ENCODE assay signal across 13 cellular contexts in genomic region chr1:211516097-211516762, GRCh38. TPM values are rescaled to one million over a fixed set of nuclear protein-coding genes. Genes with fewer than 3 reads are reported as not detected.
DNase-seq lines count a peak whose midpoint lies in the region; ATAC-seq and TF ChIP-seq lines count a peak whose summit lies in the region.
"Not testable (repeated sequence)": the region's sequence is repeated elsewhere in the genome, so short reads cannot be mapped to it uniquely, and the experiment has no call there.
"Had no signal": no experiment of that assay in that cellular context is flagged by ENCODE, and none has a peak within 500 bp of the region (broad histone marks: within the 10 kb centered on the region; RNA-seq: fewer than 3 reads in every experiment).

No MANE protein-coding gene starts in this region.

- H2BK15ac ChIP-seq in mesenchymal stem cell (ENCODE audit: low read depth, poor library complexity, severe bottlenecking) = not testable (repeated sequence)

- H3K36me3 ChIP-seq in esophagus (ENCODE audit: control insufficient read depth in 2 of 2, insufficient read depth in 2 of 2, low read length in 1 of 2); mesenchymal stem cell (ENCODE audit: control insufficient read depth in 1 of 2, insufficient read depth in 2 of 2, low read depth in 1 of 2, low read length in 2 of 2); parathyroid adenoma (ENCODE audit: control insufficient read depth, insufficient read depth, low read length); vagina: not testable (repeated sequence)

- not testable (repeated sequence) for ATAC-seq in CD4-positive, alpha-beta T cell (ENCODE audit: poor library complexity); activated naive CD8-positive, alpha-beta T cell treated with anti-CD3 and anti-CD28 coated beads, Interleukin-2, amount 50 U/mL, for 24 hours

- TF ChIP-seq CTCF in CD4-positive, alpha-beta T cell (IDR thresholded peaks at IDR 0.05); RWPE1 (conservative IDR thresholded peaks at IDR 0.05; ENCODE audit: low read depth); parathyroid adenoma (IDR thresholded peaks at IDR 0.05); vagina (IDR thresholded peaks at IDR 0.05): not testable (repeated sequence)

- TF ChIP-seq POLR2A in vagina (IDR thresholded peaks at IDR 0.05) = not testable (repeated sequence)

- intact Hi-C loops in CD4-positive, alpha-beta T cell (cut with DNase I, micrococcal nuclease) = loop anchor here (5.0 to 10.0 kb wide), 4 partner anchors 61 to 1111 kb away; partner anchors contain the start of gene SLC30A1 (in 1 of the 2)
- intact Hi-C loops in vagina (cut with DNase I) = loop anchor here (10.0 kb wide), 1 partner anchor 139 kb away; no protein-coding TSS in a partner anchor

- not testable (repeated sequence) for H3K36me3 Mint-ChIP-seq in CD4-positive, alpha-beta T cell (ENCODE audit: low read depth); IgD-negative memory B cell; activated naive CD8-positive, alpha-beta T cell treated with anti-CD3 and anti-CD28 coated beads, Interleukin-2, amount 50 U/mL, for 24 hours (ENCODE audit: low read depth)

- H3K4ac ChIP-seq in mesenchymal stem cell (ENCODE audit: low read depth in 1 of 2, low read length in 2 of 2) = not testable (repeated sequence)

- H3K9ac ChIP-seq in mesenchymal stem cell (ENCODE audit: low read length) = peak overlapping the region; percentile 85
- H3K9ac ChIP-seq in parathyroid adenoma = not testable (repeated sequence)

- not testable (repeated sequence) for H4K91ac ChIP-seq in mesenchymal stem cell (ENCODE audit: low read length)

- WGBS in esophagus, 2 donors = 90 to 95% methylated on average over 21 of the region's 21 CpGs
- 97% methylated on average over 20 of the region's 21 CpGs for WGBS in mesenchymal stem cell

- not testable (repeated sequence) for H2BK5ac ChIP-seq in mesenchymal stem cell (ENCODE audit: low read depth, low read length, poor library complexity, severe bottlenecking)

- not testable (repeated sequence) for H3K27ac ChIP-seq in CD4-positive, alpha-beta T cell (ENCODE audit: low read depth, low read length); mesenchymal stem cell (ENCODE audit: low read length, poor library complexity, severe bottlenecking); parathyroid adenoma
- H3K27ac ChIP-seq in RWPE1 (peak overlapping the region; percentile 82), esophagus (ENCODE audit: low read depth in 2 of 2, low read length in 1 of 2) (peak overlapping the region; percentile 6 to 54), vagina (peak overlapping the region; percentile 79)

- not testable (repeated sequence) for H3K4me3 ChIP-seq in esophagus (ENCODE audit: low read depth in 1 of 2, low read length in 2 of 2)
- H3K4me3 ChIP-seq in mesenchymal stem cell (ENCODE audit: insufficient read depth in 1 of 2, low read depth in 1 of 2, low read length in 2 of 2) (peak overlapping the region in 1 of 2 experiments; percentile 72), parathyroid adenoma (ENCODE audit: low read depth, low read length) (peak overlapping the region; percentile 39), vagina (peak overlapping the region in 1 of 2 donors; percentile 33)

- H3K9me3 ChIP-seq in CD4-positive, alpha-beta T cell (ENCODE audit: control insufficient read depth, low read length); esophagus (ENCODE audit: control insufficient read depth in 2 of 2, insufficient read depth in 1 of 2, low read depth in 1 of 2, low read length in 1 of 2); mesenchymal stem cell (ENCODE audit: control insufficient read depth, low read length); parathyroid adenoma (ENCODE audit: control insufficient read depth, low read length); vagina: not testable (repeated sequence)

- not testable (repeated sequence) for DNase-seq in CD4-positive, alpha-beta T cell; RWPE1 (ENCODE audit: low spot score); activated naive CD8-positive, alpha-beta T cell treated with anti-CD3 and anti-CD28 coated beads, Interleukin-2, amount 50 U/mL, for 24 hours; mesenchymal stem cell; vagina (ENCODE audit: extremely low spot score in 2 of 2)

- peak overlapping the region; percentile 58 for H3K4me3 Mint-ChIP-seq in CD4-positive, alpha-beta T cell
- H3K4me3 Mint-ChIP-seq in IgD-negative memory B cell = peak overlapping the region in 3 of 4 donors; percentile 62 to 74 (median 65)
- peak overlapping the region; percentile 40 for H3K4me3 Mint-ChIP-seq in activated naive CD8-positive, alpha-beta T cell treated with anti-CD3 and anti-CD28 coated beads, Interleukin-2, amount 50 U/mL, for 24 hours

- H3K4me1 Mint-ChIP-seq in CD4-positive, alpha-beta T cell (ENCODE audit: low read depth) = peaks cover 22% of the 10 kb centered on the region
- H3K4me1 Mint-ChIP-seq in IgD-negative memory B cell = peaks cover 15 to 31% (median 29%) of the 10 kb centered on the region in 3 donors
- peaks cover 27% of the 10 kb centered on the region for H3K4me1 Mint-ChIP-seq in activated naive CD8-positive, alpha-beta T cell treated with anti-CD3 and anti-CD28 coated beads, Interleukin-2, amount 50 U/mL, for 24 hours

- H3K18ac ChIP-seq in mesenchymal stem cell (ENCODE audit: low read depth in 1 of 2, low read length in 2 of 2) = not testable (repeated sequence)

- H3K4me2 ChIP-seq in mesenchymal stem cell (ENCODE audit: low read length, poor library complexity, severe bottlenecking); parathyroid adenoma (ENCODE audit: low read length): not testable (repeated sequence)

- CTCF ChIA-PET in CD4-positive, alpha-beta T cell (lab: Charles Lee) = interaction anchor here (1.9 kb wide), 1 partner anchor 139 kb away, joined by 6 read pairs; no protein-coding TSS in a partner anchor
- CTCF ChIA-PET in RWPE1 (lab: Yijun Ruan, JAX) = interaction anchor here (1.2 kb wide), 1 partner anchor 64 kb away, joined by 4 read pairs; no protein-coding TSS in a partner anchor

- H3K79me1 ChIP-seq in mesenchymal stem cell (replicated peaks; ENCODE audit: low read length, poor library complexity, severe bottlenecking) = not testable (repeated sequence)

- H3K79me2 ChIP-seq in parathyroid adenoma = not testable (repeated sequence)

- not testable (repeated sequence) for H2BK120ac ChIP-seq in mesenchymal stem cell (ENCODE audit: low read depth, low read length)

- not testable (repeated sequence) for H2AFZ ChIP-seq in mesenchymal stem cell (ENCODE audit: low read depth, low read length)
- peak overlapping the region; percentile 81 for H2AFZ ChIP-seq in parathyroid adenoma

- not testable (repeated sequence) for H3K14ac ChIP-seq in mesenchymal stem cell (ENCODE audit: low read length in 2 of 2)

- not testable (repeated sequence) for H3K9me3 Mint-ChIP-seq in CD4-positive, alpha-beta T cell; IgD-negative memory B cell; activated naive CD8-positive, alpha-beta T cell treated with anti-CD3 and anti-CD28 coated beads, Interleukin-2, amount 50 U/mL, for 24 hours

- H3K27ac Mint-ChIP-seq in CD4-positive, alpha-beta T cell; IgD-negative memory B cell; activated naive CD8-positive, alpha-beta T cell treated with anti-CD3 and anti-CD28 coated beads, Interleukin-2, amount 50 U/mL, for 24 hours: not testable (repeated sequence)

- not testable (repeated sequence) for H3K27me3 ChIP-seq in CD4-positive, alpha-beta T cell (ENCODE audit: control insufficient read depth, insufficient read depth, low read length); esophagus (ENCODE audit: control insufficient read depth in 1 of 2, insufficient read depth in 2 of 2, low read length in 2 of 2); parathyroid adenoma (ENCODE audit: control insufficient read depth, insufficient read depth, low read length); vagina
- H3K27me3 ChIP-seq in mesenchymal stem cell (ENCODE audit: control insufficient read depth in 1 of 2, insufficient read depth in 1 of 2, low read length in 2 of 2) = peaks cover 8 to 20% of the 10 kb centered on the region in 2 experiments

- POLR2A ChIA-PET in CD4-positive, alpha-beta T cell (lab: Charles Lee); RWPE1 (lab: Yijun Ruan, JAX; ENCODE audit: low non-redundant PET): not testable (repeated sequence)

- not testable (repeated sequence) for H3K4me1 ChIP-seq in esophagus (ENCODE audit: control insufficient read depth in 2 of 2, insufficient read depth in 2 of 2, low read length in 1 of 2); parathyroid adenoma
- H3K4me1 ChIP-seq in mesenchymal stem cell (ENCODE audit: control insufficient read depth, insufficient read depth, low read depth, low read length) (peaks cover 23% of the 10 kb centered on the region), vagina (peaks cover 21% of the 10 kb centered on the region)

- H3K27me3 Mint-ChIP-seq in CD4-positive, alpha-beta T cell; IgD-negative memory B cell; activated naive CD8-positive, alpha-beta T cell treated with anti-CD3 and anti-CD28 coated beads, Interleukin-2, amount 50 U/mL, for 24 hours: not testable (repeated sequence)

- H2AK5ac ChIP-seq in mesenchymal stem cell (ENCODE audit: low read length, severe bottlenecking) = peak overlapping the region; percentile 23

- not testable (repeated sequence) for H2BK12ac ChIP-seq in mesenchymal stem cell (ENCODE audit: low read length in 2 of 2)

- H4K8ac ChIP-seq in mesenchymal stem cell (ENCODE audit: low read length) = not testable (repeated sequence)

- not testable (repeated sequence) for H3K23ac ChIP-seq in mesenchymal stem cell (ENCODE audit: low read length in 2 of 2)

RNA-seq across cellular contexts. Expression of gene RD3, which starts 24.3 kb away (rescaled TPM):
- not detected for total RNA-seq in CD4-positive, alpha-beta T cell
- not detected for polyA plus RNA-seq in IgD-negative memory B cell
- under 1 TPM; 0.02 to 0.04 TPM for polyA plus RNA-seq in esophagus
- not detected for polyA plus RNA-seq in mesenchymal stem cell (2013, experiment 1 of 2)
- not detected for polyA plus RNA-seq in mesenchymal stem cell (2013, experiment 2 of 2)
- total RNA-seq in vagina = 1.5 TPM
- total RNA-seq: activated T-helper 2 cell treated with anti-CD3 and anti-CD28 coated beads, Interferon-gamma antibody, Interleukin-2, Interleukin-4, amounts not matched to agents 10 μg/mL and 5 μg/mL and 100 μg/mL, durations not matched to agents 14 hours and 24 hours and 36 hours; dermis microvascular lymphatic vessel endothelial cell; esophagus mucosa; left lung; progenitor cell of endocrine pancreas had no signal
